In the genomic region with DNA sequence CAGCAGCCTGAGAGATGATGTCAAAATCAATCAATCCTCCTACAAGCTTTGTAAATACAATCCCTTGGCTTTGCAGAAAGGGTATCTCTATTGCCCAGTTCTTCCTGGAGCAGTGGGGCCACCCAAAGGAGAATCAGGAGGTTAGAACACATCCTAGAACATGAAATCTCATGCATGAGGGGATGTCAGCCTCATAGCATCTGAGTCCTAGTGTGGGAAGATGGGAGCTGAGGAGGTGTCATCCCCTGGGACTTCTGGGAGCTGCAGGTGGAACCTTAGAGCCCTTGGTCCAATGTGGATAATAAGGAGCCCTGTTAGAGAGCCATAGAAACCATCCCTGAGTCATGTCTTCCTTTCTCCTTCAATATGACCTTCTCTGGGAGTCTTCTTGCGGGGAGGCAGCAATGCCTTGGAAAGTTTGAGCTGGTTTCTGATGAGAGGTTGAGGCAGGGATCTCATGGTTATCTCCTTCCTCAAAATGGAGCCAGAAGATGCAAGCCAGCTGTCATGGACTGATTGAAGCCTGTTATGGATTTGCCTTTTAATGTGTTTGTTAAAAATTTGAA, we compare ENCODE assay signal across 28 cellular contexts.
"Had no signal": no experiment of that assay in that cellular context is flagged by ENCODE, and none has a peak within 500 bp of the region (broad histone marks: within the 10 kb centered on the region; RNA-seq: fewer than 3 reads in every experiment).

No MANE protein-coding gene starts in this region.

- H3K4me3 ChIP-seq: ascending aorta, breast epithelium, cardiac muscle cell, colonic mucosa, esophagus squamous epithelium, gastroesophageal sphincter, heart right ventricle had no signal

- DNase-seq: activated CD4-positive, alpha-beta memory T cell treated with anti-CD3 and anti-CD28 coated beads, Interleukin-2, amount 10 ng/mL, durations not matched to agents 7 days and 5 days; activated CD4-positive, alpha-beta T cell treated with anti-CD3 and anti-CD28 coated beads for 1 hour; activated CD4-positive, alpha-beta T cell treated with anti-CD3 and anti-CD28 coated beads for 4 hours; activated CD4-positive, alpha-beta T cell treated with anti-CD3 and anti-CD28 coated beads, Interleukin-2, amount 10 ng/mL, durations not matched to agents 7 days and 5 days; activated CD4-positive, alpha-beta T cell treated with anti-CD3 and anti-CD28 coated beads, Interleukin-2, amount 50 U/mL, for 4 hours; activated CD8-positive, alpha-beta memory T cell treated with anti-CD3 and anti-CD28 coated beads, Interleukin-2, amount 50 U/mL, for 48 hours; activated gamma-delta T cell; activated naive CD4-positive, alpha-beta T cell; activated naive CD4-positive, alpha-beta T cell treated with anti-CD3 and anti-CD28 coated beads, Interleukin-2, amount 10 ng/mL, durations not matched to agents 7 days and 5 days; activated naive CD8-positive, alpha-beta T cell treated with anti-CD3 and anti-CD28 coated beads, Interleukin-2, amount 10 ng/mL, durations not matched to agents 7 days and 5 days; activated T-cell treated with anti-CD3 and anti-CD28 coated beads for 4 hours; activated T-cell treated with anti-CD3 and anti-CD28 coated beads, Interleukin-2, amount 50 U/mL, for 24 hours; activated T-cell treated with anti-CD3 and anti-CD28 coated beads, Interleukin-2, amount 50 U/mL, for 72 hours; central memory CD4-positive, alpha-beta T cell; cerebellar nuclear complex; colonic mucosa; effector CD8-positive, alpha-beta T cell; esophagus squamous epithelium; foreskin melanocyte; heart right ventricle; T-helper 2 cell had no signal

- H3K27me3 ChIP-seq: ascending aorta, breast epithelium, colonic mucosa, esophagus squamous epithelium, gastroesophageal sphincter, heart right ventricle had no signal

- H3K36me3 ChIP-seq: ascending aorta, breast epithelium, cardiac muscle cell, colonic mucosa, esophagus squamous epithelium, gastroesophageal sphincter, heart right ventricle had no signal

- FAIRE-seq: endometrium, endothelial cell of umbilical vein had no signal

- H3K27ac ChIP-seq: ascending aorta, breast epithelium, cardiac muscle cell, colonic mucosa, epithelial cell of prostate, esophagus squamous epithelium, gastroesophageal sphincter, heart right ventricle had no signal

- H3K9me3 ChIP-seq: ascending aorta, breast epithelium, colonic mucosa, esophagus squamous epithelium, gastroesophageal sphincter, heart right ventricle had no signal

- H3K4me1 ChIP-seq: ascending aorta, breast epithelium, colonic mucosa, gastroesophageal sphincter had no signal
